In genomic region chr13:92137519-92137918, GRCh38 we compare ENCODE assay signal across 16 cellular contexts.
"Had no signal": no experiment of that assay in that cellular context is flagged by ENCODE, and none has a peak within 500 bp of the region (broad histone marks: within the 10 kb centered on the region; RNA-seq: fewer than 3 reads in every experiment).

No MANE protein-coding gene starts in this region.

- H3K4me1 ChIP-seq: colonic mucosa, gastroesophageal sphincter, left lung, tibial artery, vagina had no signal

- ATAC-seq: activated CD8-positive, alpha-beta T cell treated with anti-CD3 and anti-CD28 coated beads for 36 hours; activated T-cell treated with anti-CD3 and anti-CD28 coated beads, Interleukin-2, amount 50 U/mL, for 72 hours; gastroesophageal sphincter; left lung; T-cell had no signal

- H3K4me3 Mint-ChIP-seq: activated CD8-positive, alpha-beta T cell treated with anti-CD3 and anti-CD28 coated beads for 36 hours; activated T-cell treated with anti-CD3 and anti-CD28 coated beads, Interleukin-2, amount 50 U/mL, for 72 hours; memory B cell; nephron; T-cell had no signal

- H3K27ac Mint-ChIP-seq: activated CD8-positive, alpha-beta T cell treated with anti-CD3 and anti-CD28 coated beads for 36 hours; activated T-cell treated with anti-CD3 and anti-CD28 coated beads, Interleukin-2, amount 50 U/mL, for 72 hours; memory B cell; T-cell had no signal

- H3K9me3 Mint-ChIP-seq: activated CD8-positive, alpha-beta T cell treated with anti-CD3 and anti-CD28 coated beads for 36 hours; nephron had no signal

- H3K27me3 Mint-ChIP-seq: activated CD8-positive, alpha-beta T cell treated with anti-CD3 and anti-CD28 coated beads for 36 hours; memory B cell; T-cell had no signal

- H3K27ac ChIP-seq: colonic mucosa, gastroesophageal sphincter, left lung, tibial artery, vagina, WERI-Rb-1 had no signal

- FAIRE-seq: astrocyte had no signal

- H3K9me3 ChIP-seq: colonic mucosa, gastroesophageal sphincter, left lung, tibial artery, vagina had no signal

- H3K36me3 ChIP-seq: colonic mucosa, gastroesophageal sphincter, left lung, tibial artery, vagina, WERI-Rb-1 had no signal

- H3K36me3 Mint-ChIP-seq: memory B cell, T-cell had no signal

- H3K27me3 ChIP-seq: colonic mucosa, gastroesophageal sphincter, left lung, tibial artery, vagina had no signal

- DNase-seq: activated CD4-positive, alpha-beta T cell treated with anti-CD3 and anti-CD28 coated beads for 4 hours; activated CD8-positive, alpha-beta memory T cell treated with anti-CD3 and anti-CD28 coated beads, Interleukin-2, amount 50 U/mL, for 4 hours; activated CD8-positive, alpha-beta T cell treated with anti-CD3 and anti-CD28 coated beads for 36 hours; activated gamma-delta T cell treated with Interleukin-2 at 50 U/mL for 16 hours; activated T-cell treated with anti-CD3 and anti-CD28 coated beads, Interleukin-2, amount 50 U/mL, for 72 hours; colonic mucosa; left lung; T-cell; T1000; tibial artery; WERI-Rb-1 had no signal

- H3K4me1 Mint-ChIP-seq: memory B cell, nephron, T-cell had no signal

- H3K4me3 ChIP-seq: colonic mucosa, gastroesophageal sphincter, left lung, tibial artery, vagina had no signal
